Comparison of ENCODE assay signal across 21 cellular contexts in genomic region chr9:121858788-121859187, GRCh38.
DNase-seq lines count a peak whose midpoint lies in the region; ATAC-seq, FAIRE-seq and TF ChIP-seq lines count a peak whose summit lies in the region.
"Had no signal": no experiment of that assay in that cellular context is flagged by ENCODE, and none has a peak within 500 bp of the region (broad histone marks: within the 10 kb centered on the region; RNA-seq: fewer than 3 reads in every experiment).

No MANE protein-coding gene starts in this region.

- POLR2A ChIA-PET in GM12878 (lab: Charles Lee) = no interaction called here

- 1% methylated on average over 8 of the region's 8 CpGs for WGBS in GM12878 (ENCODE audit: insufficient coverage, insufficient replicate concordance, low lambda C conversion rate, missing lambda C conversion rate)
- WGBS in prostate gland = 95% methylated on average over 8 of the region's 8 CpGs

- TF ChIP-seq EP300 in GM12878 (IDR thresholded peaks at IDR 0.05; ENCODE audit: borderline replicate concordance in 1 of 2, control insufficient read depth in 1 of 2, low read depth in 2 of 2, low read length in 2 of 2) = no peak

- no peak for TF ChIP-seq CTCF in GM12878 (IDR thresholded peaks at IDR 0.05 in 2 of 3, conservative IDR thresholded peaks at IDR 0.05 in 1 of 3; ENCODE audit: control insufficient read depth in 2 of 3, extremely low read depth in 1 of 3, insufficient read depth in 1 of 3, low read depth in 3 of 3, low read length in 3 of 3)
- TF ChIP-seq CTCF in kidney epithelial cell (IDR thresholded peaks at IDR 0.05; ENCODE audit: insufficient read depth, low read length, poor library complexity, severe bottlenecking) = peak; percentile 3
- no peak for TF ChIP-seq CTCF in prostate gland (IDR thresholded peaks at IDR 0.05)

- no peaks in the 10 kb centered on the region for H3K79me2 ChIP-seq in GM12878 (ENCODE audit: control insufficient read depth, insufficient read depth, low read length)

- CTCF ChIA-PET in GM12878 (lab: Yijun Ruan, JAX) = no interaction called here

- no peaks in the 10 kb centered on the region; a peak in 2 of 4 replicates for H3K27me3 ChIP-seq in GM12878 (replicated peaks in 1 of 2; ENCODE audit: control insufficient read depth in 2 of 2, insufficient read depth in 2 of 2, low read length in 1 of 2)
- peaks cover 7% of the 10 kb centered on the region for H3K27me3 ChIP-seq in kidney epithelial cell (ENCODE audit: control insufficient read depth, insufficient read depth, low read length)
- H3K27me3 ChIP-seq in prostate gland (replicated peaks; ENCODE audit: insufficient read depth) = no peaks in the 10 kb centered on the region
- H3K27me3 ChIP-seq: BE2C, SJSA1 had no signal

- BruUV-seq in GM12878 (replicated peaks; lab: Mats Ljungman, UMichigan) = no TSS peak

- no peak for FAIRE-seq in GM12878 (lab: Jason Lieb, UNC)
- FAIRE-seq: GM19239, H1 had no signal

- H3K4me2 ChIP-seq in GM12878 (ENCODE audit: control insufficient read depth, insufficient read depth) = no peak overlapping the region

- SMC1A ChIA-PET in GM12878 (lab: Charles Lee; ENCODE audit: uncharacterized antibody, unreplicated experiment) = no interaction called here

- RAD21 ChIA-PET in GM12878 (lab: Charles Lee; ENCODE audit: unreplicated experiment) = no interaction called here

- H3K36me3 ChIP-seq in GM12878 (ENCODE audit: control insufficient read depth in 2 of 2, insufficient read depth in 2 of 2, low read length in 1 of 2) (no peaks in the 10 kb centered on the region), kidney epithelial cell (ENCODE audit: control insufficient read depth, insufficient read depth, low read length) (no peaks in the 10 kb centered on the region), prostate gland (no peaks in the 10 kb centered on the region)
- H3K36me3 ChIP-seq: BE2C, SJSA1 had no signal

- TF ChIP-seq POLR2A in GM12878 (IDR thresholded peaks at IDR 0.05; ENCODE audit: low read depth, low read length) = no peak
- TF ChIP-seq POLR2A in prostate gland (IDR thresholded peaks at IDR 0.05) = no peak

- intact Hi-C loops in cardiac septum (cut with DNase I) (no loop called here), Right ventricle myocardium inferior (cut with DNase I) (no loop called here), GM12878 (cut with micrococcal nuclease; ENCODE audit: unreplicated experiment) (no loop called here), prostate gland (cut with DNase I) (no loop called here)

- H3K9me3 ChIP-seq in GM12878 (replicated peaks; ENCODE audit: control insufficient read depth, insufficient read depth, low read length) (no peaks in the 10 kb centered on the region), prostate gland (no peaks in the 10 kb centered on the region)
- H3K9me3 ChIP-seq: BE2C, SJSA1 had no signal

- no peaks in the 10 kb centered on the region; the same call in 1 of the 2 replicates for H4K20me1 ChIP-seq in GM12878 (ENCODE audit: control insufficient read depth, insufficient read depth)

- H3K27ac ChIP-seq in GM12878 (ENCODE audit: control insufficient read depth, insufficient read depth) (no peak overlapping the region), prostate gland (no peak overlapping the region)
- H3K27ac ChIP-seq: SJSA1 had no signal

- in situ Hi-C loops in GM12878 (cut with MboI) = no loop called here

- H3K4me3 ChIP-seq in GM12878 (no peak overlapping the region), kidney epithelial cell (ENCODE audit: low read depth, low read length) (no peak overlapping the region), prostate gland (no peak overlapping the region)
- H3K4me3 ChIP-seq: SJSA1 had no signal

- DNase-seq in cardiac septum (ENCODE audit: low spot score) = peak; percentile 55
- no peak for DNase-seq in Right ventricle myocardium inferior (ENCODE audit: missing footprints)
- DNase-seq in GM12878 (ENCODE audit: low read depth, low spot score) = no peak
- DNase-seq in kidney epithelial cell (ENCODE audit: low read depth) = no peak
- DNase-seq in ureter (ENCODE audit: low spot score) = peak; percentile 36
- DNase-seq in prostate gland (ENCODE audit: low spot score) = no peak
- DNase-seq: BE2C; CD4-positive, CD25-positive, alpha-beta regulatory T cell; COR-L47; GF-D8; KBM-7; NCI-H1105 treated with DMSO at 0.1 percent for 48 hours; NCI-H1694 treated with DMSO at 0.1 percent for 48 hours; NCI-H2227 treated with DMSO at 0.1 percent for 48 hours; NCI-H510A treated with DMSO at 0.1 percent for 48 hours; NCI-H774 had no signal

- no peak overlapping the region for H2AFZ ChIP-seq in GM12878 (ENCODE audit: control insufficient read depth, low read depth, low read length)

- H3K9ac ChIP-seq in GM12878 (ENCODE audit: control insufficient read depth, insufficient read depth, low read length) = no peak overlapping the region

- ATAC-seq in Right ventricle myocardium inferior = no peak
- ATAC-seq in GM12878 = peak; percentile 29; the same call in 2 of the 3 replicates
- ATAC-seq in GM21447 (IDR thresholded peaks at IDR 0.05; ENCODE audit: unreplicated experiment) = no peak
- no peak for ATAC-seq in GM21723 (IDR thresholded peaks at IDR 0.05; ENCODE audit: unreplicated experiment)

- H3K4me1 ChIP-seq in GM12878 (ENCODE audit: control insufficient read depth, insufficient read depth, low read length) = no peaks in the 10 kb centered on the region
- H3K4me1 ChIP-seq in prostate gland (replicated peaks) = no peaks in the 10 kb centered on the region
- H3K4me1 ChIP-seq: BE2C, SJSA1 had no signal

- TF ChIP-seq RAD21 in GM12878 (IDR thresholded peaks at IDR 0.05; ENCODE audit: insufficient read depth, low read depth, low read length) = no peak

TF ChIP-seq in GM12878, 131 proteins besides CTCF, POLR2A, EP300 and RAD21:
- TF ChIP-seq ZNF384 (IDR thresholded peaks at IDR 0.05; ENCODE audit: borderline replicate concordance, low read depth, low read length) = no peak

Comparison
In these comparisons a context has a peak if more than half of its experiments do, and no peak if none do; other contexts are left out.
1. DNase-seq: peak in cardiac septum (single experiment) and ureter (single experiment); none in Right ventricle myocardium inferior (single experiment), GM12878 (single experiment), kidney epithelial cell (single experiment) and prostate gland (single experiment).